20 cellular contexts compared by ENCODE assay signal in the genomic region with DNA sequence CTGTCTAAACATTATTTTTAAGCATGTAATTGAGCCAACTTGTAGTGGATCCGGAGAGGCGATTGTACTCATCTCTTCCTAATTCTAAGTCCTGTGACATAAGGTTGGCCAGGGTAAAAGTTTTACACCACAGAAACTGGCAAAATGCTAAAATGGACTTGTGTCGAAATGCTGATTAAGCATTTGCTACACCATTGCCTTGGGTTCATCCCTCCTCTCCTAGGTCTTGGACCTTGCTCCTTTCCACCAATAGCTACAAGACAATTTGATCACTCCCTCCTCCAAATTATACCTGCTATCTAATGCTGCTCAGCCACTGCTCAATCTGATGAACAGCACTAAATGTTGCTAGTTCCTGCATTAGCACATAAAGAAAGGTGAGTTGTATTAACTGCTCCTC.
A peak's percentile ranks its signal among the peaks of the same experiment; 100 is the strongest.
DNase-seq lines count a peak whose midpoint lies in the region; ATAC-seq, FAIRE-seq and TF ChIP-seq lines count a peak whose summit lies in the region.
"Had no signal": no experiment of that assay in that cellular context is flagged by ENCODE, and none has a peak within 500 bp of the region (broad histone marks: within the 10 kb centered on the region; RNA-seq: fewer than 3 reads in every experiment).

No MANE protein-coding gene starts in this region.

- H3K9me1 ChIP-seq in K562 (ENCODE audit: control insufficient read depth, insufficient read depth, low read length) = no peaks in the 10 kb centered on the region

- TF ChIP-seq RAD21 in K562 (CRISPR knock-in tag; conservative IDR thresholded peaks at IDR 0.05 in 1 of 2, IDR thresholded peaks at IDR 0.05 in 1 of 2) = no peak

- no peak for TF ChIP-seq POLR2A in GM12891 (IDR thresholded peaks at IDR 0.05; ENCODE audit: low read depth, low read length)
- no peak for TF ChIP-seq POLR2A in K562 (conservative IDR thresholded peaks at IDR 0.05)
- no peak for TF ChIP-seq POLR2A in gastrocnemius medialis (IDR thresholded peaks at IDR 0.05)

- no peak for TF ChIP-seq EP300 in K562 (IDR thresholded peaks at IDR 0.05; ENCODE audit: low read length)

- ATAC-seq in K562 = no peak
- ATAC-seq in left lobe of liver = peak; percentile 70
- ATAC-seq in gastrocnemius medialis = no peak
- no peak for ATAC-seq in psoas muscle

- WGBS in K562 (ENCODE audit: insufficient coverage, low coverage, missing lambda C conversion rate) = 4% methylated on average over 3 of the region's 3 CpGs
- 68 to 85% (median 70%) methylated on average over 3 of the region's 3 CpGs for WGBS in psoas muscle, 3 donors

- POLR2A ChIA-PET in K562 (lab: Yijun Ruan, JAX) = no interaction called here

- peaks cover 0 to 5% of the 10 kb centered on the region in 2 experiments; a peak in 1 of 5 replicates for H3K4me1 ChIP-seq in K562 (replicated peaks in 1 of 2; ENCODE audit: control insufficient read depth in 2 of 2, insufficient read depth in 2 of 2, low read length in 2 of 2)
- peaks cover 0 to 4% of the 10 kb centered on the region in 2 donors for H3K4me1 ChIP-seq in gastrocnemius medialis
- H3K4me1 ChIP-seq in psoas muscle = no peaks in the 10 kb centered on the region
- H3K4me1 ChIP-seq: BE2C, Caco-2 had no signal

- no TSS peak for BruUV-seq in K562 (replicated peaks; lab: Mats Ljungman, UMichigan)

- H3K9me3 ChIP-seq in K562 (replicated peaks; ENCODE audit: control insufficient read depth, insufficient read depth, low read depth, low read length) = no peaks in the 10 kb centered on the region
- no peaks in the 10 kb centered on the region for H3K9me3 ChIP-seq in gastrocnemius medialis
- no peaks in the 10 kb centered on the region for H3K9me3 ChIP-seq in psoas muscle
- H3K9me3 ChIP-seq: BE2C, Caco-2 had no signal

- no peaks in the 10 kb centered on the region for H3K79me2 ChIP-seq in K562 (ENCODE audit: control insufficient read depth, insufficient read depth, low read length)

- CTCF ChIA-PET in K562 (lab: Yijun Ruan, JAX; ENCODE audit: low intra/inter-chr PET ratio) = no interaction called here

- in situ Hi-C loops in K562 (cut with MboI) (loop anchor here (10.0 kb wide), 1 partner anchor 577 kb away; no protein-coding TSS in a partner anchor), gastrocnemius medialis (cut with MboI; ENCODE audit: low sequenced_read_pairs in 4 of 4) (loop anchor here in 2 of 4 donors (5.0 to 10.0 kb wide), 2 partner anchors 575 to 577 kb away; no protein-coding TSS in a partner anchor)

- no peaks in the 10 kb centered on the region for H4K20me1 ChIP-seq in K562 (replicated peaks; ENCODE audit: control insufficient read depth, insufficient read depth, low read length)

- no peaks in the 10 kb centered on the region for H3K36me3 Mint-ChIP-seq in neural crest cell (ENCODE audit: low read depth)

- no peak overlapping the region for H3K4me3 ChIP-seq in K562
- H3K4me3 ChIP-seq in gastrocnemius medialis = no peak overlapping the region
- no peak overlapping the region for H3K4me3 ChIP-seq in psoas muscle

- H3K27me3 ChIP-seq in K562 (ENCODE audit: control insufficient read depth in 2 of 2, insufficient read depth in 2 of 2, low read length in 2 of 2) (peaks cover 0 to 5% of the 10 kb centered on the region in 2 experiments; a peak in 1 of 5 replicates), gastrocnemius medialis (no peaks in the 10 kb centered on the region), psoas muscle (ENCODE audit: insufficient read depth in 3 of 3, low read length in 2 of 3) (no peaks in the 10 kb centered on the region)
- H3K27me3 ChIP-seq: BE2C had no signal

- intact Hi-C loops in K562 (cut with micrococcal nuclease) = no loop called here
- intact Hi-C loops in gastrocnemius medialis (cut with DNase I; ENCODE audit: low total_unique reads) = no loop called here
- intact Hi-C loops in psoas muscle (cut with DNase I) = loop anchor here (2.0 to 5.0 kb wide), 2 partner anchors 569 to 575 kb away; no protein-coding TSS in a partner anchor

- H3K4me3 Mint-ChIP-seq in neural crest cell = no peak overlapping the region
- H3K4me3 Mint-ChIP-seq: CD4-positive, CD25-positive, alpha-beta regulatory T cell had no signal

- no peak overlapping the region for H3K9ac ChIP-seq in K562 (ENCODE audit: insufficient read depth in 1 of 2, low read depth in 2 of 2, low read length in 2 of 2)
- H3K9ac ChIP-seq: KMS-11 had no signal

- no peak for TF ChIP-seq CTCF in K562 (IDR thresholded peaks at IDR 0.05 in 2 of 3, conservative IDR thresholded peaks at IDR 0.05 in 1 of 3; ENCODE audit: insufficient read depth in 2 of 3, low read depth in 1 of 3, low read length in 3 of 3)
- TF ChIP-seq CTCF in neural crest cell (conservative IDR thresholded peaks at IDR 0.05) = no peak
- no peak for TF ChIP-seq CTCF in gastrocnemius medialis (IDR thresholded peaks at IDR 0.05 in 4 of 5, conservative IDR thresholded peaks at IDR 0.05 in 1 of 5)
- TF ChIP-seq CTCF in psoas muscle (IDR thresholded peaks at IDR 0.05) = no peak

- FAIRE-seq in GM12891 (lab: Jason Lieb, UNC) (peak; percentile 62), K562 (lab: Jason Lieb, UNC) (no peak)
- FAIRE-seq: D721Med, H54, HTR-8/SVneo had no signal

- no peaks in the 10 kb centered on the region for H3K27me3 Mint-ChIP-seq in neural crest cell (ENCODE audit: low read depth)
- H3K27me3 Mint-ChIP-seq: CD4-positive, CD25-positive, alpha-beta regulatory T cell had no signal

- H3K27ac Mint-ChIP-seq in neural crest cell (ENCODE audit: unreplicated experiment) = peak overlapping the region; percentile 50

- no peak overlapping the region for H3K4me2 ChIP-seq in K562 (ENCODE audit: insufficient read depth, low read length)
- H3K4me2 ChIP-seq: KMS-11 had no signal

- H3K36me3 ChIP-seq in K562 (ENCODE audit: control insufficient read depth, insufficient read depth, low read length) (no peaks in the 10 kb centered on the region), gastrocnemius medialis (no peaks in the 10 kb centered on the region), psoas muscle (ENCODE audit: insufficient read depth in 1 of 2, low read depth in 1 of 2) (peaks cover 0 to 3% of the 10 kb centered on the region in 2 donors)
- H3K36me3 ChIP-seq: BE2C had no signal

- H2AFZ ChIP-seq in K562 (ENCODE audit: low read depth, low read length) = no peak overlapping the region

- H3K4me1 Mint-ChIP-seq in neural crest cell = peaks cover 10% of the 10 kb centered on the region

- H3K27ac ChIP-seq in K562 (ENCODE audit: extremely low read depth, low read depth, low read length) (no peak overlapping the region), gastrocnemius medialis (no peak overlapping the region), psoas muscle (no peak overlapping the region)
- H3K27ac ChIP-seq: KMS-11 had no signal

- DNase-seq in GM12891 (ENCODE audit: insufficient read length, low spot score) (no peak), K562 (ENCODE audit: extremely low read depth in 1 of 4, low spot score in 3 of 4) (no peak), left lobe of liver (ENCODE audit: low spot score) (peak; percentile 52), neural crest cell (ENCODE audit: low read depth, low spot score) (no peak), gastrocnemius medialis (no peak), foreskin melanocyte (no peak), psoas muscle (no peak)
- DNase-seq: ACHN; BE2C; C1 segment of cervical spinal cord; Caco-2; CD4-positive, CD25-positive, alpha-beta regulatory T cell; DMS153; DMS79 treated with DMSO at 0.1 percent for 48 hours; GF-D8; HCEC 1CT had no signal

- H3K9me3 Mint-ChIP-seq in neural crest cell = no peaks in the 10 kb centered on the region
- H3K9me3 Mint-ChIP-seq: CD4-positive, CD25-positive, alpha-beta regulatory T cell had no signal

TF ChIP-seq in GM12891, 5 proteins besides CTCF, POLR2A, EP300 and RAD21:
- no peak for TF ChIP-seq POU2F2 (IDR thresholded peaks at IDR 0.05; ENCODE audit: low read depth, low read length)
- TF ChIP-seq PAX5 (IDR thresholded peaks at IDR 0.05; ENCODE audit: insufficient read depth, low read length, severe bottlenecking) = no peak
- no peak for TF ChIP-seq SPI1 (IDR thresholded peaks at IDR 0.05; ENCODE audit: low read depth, low read length)
- TF ChIP-seq POLR2AphosphoS5 (IDR thresholded peaks at IDR 0.05; ENCODE audit: low read depth, low read length) = no peak
- TF ChIP-seq TAF1 (IDR thresholded peaks at IDR 0.05; ENCODE audit: low read depth, low read length) = no peak

TF ChIP-seq in K562, 482 proteins besides CTCF, POLR2A, EP300 and RAD21 (continues in another document):
- TF ChIP-seq HMBOX1 (IDR thresholded peaks at IDR 0.05) = no peak

Comparison
In these comparisons a context has a peak if more than half of its experiments do, and no peak if none do; other contexts are left out.
1. intact Hi-C loops: an anchor here in psoas muscle (2.0 to 5.0 kb wide); none called in K562 and gastrocnemius medialis.